25 cellular contexts compared by ENCODE assay signal in the genomic region with DNA sequence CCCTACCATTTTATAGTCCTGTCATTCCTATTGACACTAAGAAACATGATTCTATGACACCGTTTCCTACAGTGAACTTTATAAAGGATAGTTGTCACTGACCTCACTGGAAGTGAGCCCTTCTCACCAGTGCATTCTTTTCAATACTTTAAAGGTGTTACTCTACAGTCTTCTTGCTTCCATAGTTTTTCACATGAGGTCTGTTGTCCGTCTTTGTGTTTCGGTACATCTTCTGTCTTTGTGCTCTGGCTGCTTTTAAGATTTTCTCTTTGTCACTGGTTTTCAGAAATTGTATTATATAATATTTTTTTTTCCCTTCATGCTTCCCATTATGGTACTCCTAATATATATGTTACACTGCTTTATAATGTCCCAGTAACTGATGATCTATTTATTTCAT.
"Had no signal": no experiment of that assay in that cellular context is flagged by ENCODE, and none has a peak within 500 bp of the region (broad histone marks: within the 10 kb centered on the region; RNA-seq: fewer than 3 reads in every experiment).

No MANE protein-coding gene starts in this region.

- ATAC-seq: effector memory CD8-positive, alpha-beta T cell; esophagus mucosa; gastrocnemius medialis; heart right ventricle; left cardiac atrium; left lung; left ventricle myocardium superior; lower lobe of right lung; mucosa of descending colon had no signal

- H3K4me3 ChIP-seq: colonic mucosa, esophagus squamous epithelium, gastrocnemius medialis, heart right ventricle, left lung, lower lobe of right lung, mucosa of descending colon had no signal

- H3K4me1 ChIP-seq: colonic mucosa, esophagus squamous epithelium, gastrocnemius medialis, heart right ventricle, left lung, lower lobe of right lung had no signal

- H3K27ac Mint-ChIP-seq: dendritic cell treated with granulocyte-macrophage colony-stimulating factor and Interleukin-4, amounts not matched to agents 40 ng/mL and 50 ng/mL, for 4 days; effector memory CD8-positive, alpha-beta T cell; endodermal cell; mesothelial cell of epicardium had no signal

- H3K36me3 ChIP-seq: colonic mucosa, esophagus squamous epithelium, gastrocnemius medialis, heart right ventricle, left lung, lower lobe of right lung had no signal

- H3K9me3 Mint-ChIP-seq: effector memory CD8-positive, alpha-beta T cell had no signal

- H3K27me3 Mint-ChIP-seq: dendritic cell treated with granulocyte-macrophage colony-stimulating factor and Interleukin-4, amounts not matched to agents 40 ng/mL and 50 ng/mL, for 4 days; naive B cell had no signal

- H3K27me3 ChIP-seq: colonic mucosa, esophagus squamous epithelium, gastrocnemius medialis, left lung had no signal

- H3K9me3 ChIP-seq: colonic mucosa, esophagus squamous epithelium, gastrocnemius medialis, lower lobe of right lung, mucosa of descending colon had no signal

- H3K27ac ChIP-seq: colonic mucosa, epithelial cell of prostate, esophagus squamous epithelium, gastrocnemius medialis, heart right ventricle, left lung, lower lobe of right lung had no signal

- DNase-seq: colonic mucosa; cortex of kidney; effector CD8-positive, alpha-beta T cell; effector memory CD8-positive, alpha-beta T cell; endodermal cell; erythroblast; esophagus squamous epithelium; foreskin fibroblast; foreskin melanocyte; gastrocnemius medialis; glutamatergic neuron; head of caudate nucleus; heart right ventricle; hippocampal formation; left cardiac atrium; left lung; left ventricle myocardium superior; lower lobe of right lung; mesenchymal stem cell; mucosa of descending colon; naive B cell had no signal

- H3K4me1 Mint-ChIP-seq: endodermal cell had no signal

- H3K4me3 Mint-ChIP-seq: dendritic cell treated with granulocyte-macrophage colony-stimulating factor and Interleukin-4, amounts not matched to agents 40 ng/mL and 50 ng/mL, for 4 days; effector memory CD8-positive, alpha-beta T cell; endodermal cell; mesothelial cell of epicardium; naive B cell had no signal
